In genomic region chr2:55113976-55114564, GRCh38 we compare ENCODE assay signal across 1 cellular context.
TF ChIP-seq lines count a peak whose summit lies in the region.

No MANE protein-coding gene starts in this region.

TF ChIP-seq in K562, 482 proteins besides CTCF, POLR2A, EP300 and RAD21 (continued from another document):
- TF ChIP-seq ZNF318 (IDR thresholded peaks at IDR 0.05; ENCODE audit: borderline replicate concordance in 1 of 2, low read depth in 1 of 2) (no peak), JUN (IDR thresholded peaks at IDR 0.05; ENCODE audit: borderline replicate concordance, low read depth, low read length) (no peak), JUN (CRISPR knock-in tag; IDR thresholded peaks at IDR 0.05; ENCODE audit: borderline replicate concordance) (no peak), ATF7 (IDR thresholded peaks at IDR 0.05) (0 out of 2 replicates have a peak, but pooled peaks have one; percentile 16), FOSL1 (tag; conservative IDR thresholded peaks at IDR 0.05) (0 out of 2 replicates have a peak, but pooled peaks have one; percentile 29)
TF ChIP-seq in K562: peak in this region for 10.
